In genomic region chr14:33040548-33041140, GRCh38 we compare ENCODE assay signal across 20 cellular contexts.
DNase-seq lines count a peak whose midpoint lies in the region; ATAC-seq, FAIRE-seq and TF ChIP-seq lines count a peak whose summit lies in the region.
"Had no signal": no experiment of that assay in that cellular context is flagged by ENCODE, and none has a peak within 500 bp of the region (broad histone marks: within the 10 kb centered on the region; RNA-seq: fewer than 3 reads in every experiment).

No MANE protein-coding gene starts in this region.

- no peaks in the 10 kb centered on the region for H3K4me1 Mint-ChIP-seq in astrocyte (ENCODE audit: low read depth, unreplicated experiment)
- H3K4me1 Mint-ChIP-seq: CD14-positive monocyte had no signal

- H3K4me1 ChIP-seq in astrocyte (ENCODE audit: insufficient read depth, low read length) (no peaks in the 10 kb centered on the region), right cardiac atrium (ENCODE audit: control insufficient read depth, insufficient read depth, low read length) (no peaks in the 10 kb centered on the region)
- H3K4me1 ChIP-seq: SJCRH30 had no signal

- H3K36me3 Mint-ChIP-seq in astrocyte (ENCODE audit: low read depth, unreplicated experiment): no peaks in the 10 kb centered on the region
- H3K36me3 Mint-ChIP-seq: CD14-positive monocyte had no signal

- H3K27me3 Mint-ChIP-seq in astrocyte (ENCODE audit: low read depth, unreplicated experiment): no peaks in the 10 kb centered on the region

- no peak overlapping the region for H3K4me2 ChIP-seq in astrocyte (ENCODE audit: low read length)

- H3K27ac ChIP-seq in astrocyte (ENCODE audit: low read depth, low read length) (no peak overlapping the region), right cardiac atrium (ENCODE audit: low read length) (no peak overlapping the region)
- H3K27ac ChIP-seq: SJCRH30 had no signal

- H3K9ac ChIP-seq in astrocyte (ENCODE audit: low read length): no peak overlapping the region

- no peak overlapping the region for H3K4me3 Mint-ChIP-seq in astrocyte (ENCODE audit: unreplicated experiment)
- H3K4me3 Mint-ChIP-seq: CD14-positive monocyte; HFFc6; T-helper 2 cell treated with Interferon-gamma antibody and Interleukin-4, amounts not matched to agents 5 μg/mL and 100 μg/mL, for 36 hours had no signal

- no peak overlapping the region for H3K27ac Mint-ChIP-seq in astrocyte (ENCODE audit: unreplicated experiment)
- H3K27ac Mint-ChIP-seq: CD14-positive monocyte; HFFc6; T-helper 2 cell treated with Interferon-gamma antibody and Interleukin-4, amounts not matched to agents 5 μg/mL and 100 μg/mL, for 36 hours had no signal

- H3K27me3 ChIP-seq in astrocyte (ENCODE audit: insufficient read depth, low read length): no peaks in the 10 kb centered on the region
- no peaks in the 10 kb centered on the region for H3K27me3 ChIP-seq in right cardiac atrium (ENCODE audit: control insufficient read depth, insufficient read depth)
- H3K27me3 ChIP-seq: SJCRH30 had no signal

- no peaks in the 10 kb centered on the region for H3K36me3 ChIP-seq in astrocyte (ENCODE audit: insufficient read depth, low read length)
- H3K36me3 ChIP-seq: SJCRH30 had no signal

- 92% methylated on average over 3 of the region's 3 CpGs for WGBS in right cardiac atrium

- no peak overlapping the region for H2AFZ ChIP-seq in astrocyte (ENCODE audit: low read depth, low read length)

- ATAC-seq in GM19023 (IDR thresholded peaks at IDR 0.05; ENCODE audit: unreplicated experiment) (peak; percentile 66), HG03432 (IDR thresholded peaks at IDR 0.05; ENCODE audit: unreplicated experiment) (peak; percentile 58), right cardiac atrium (no peak)

- no peak for FAIRE-seq in astrocyte (lab: Jason Lieb, UNC)
- FAIRE-seq: H54 had no signal

- TF ChIP-seq CTCF in GM12864 (IDR thresholded peaks at IDR 0.05; ENCODE audit: low read depth, low read length, missing control alignments) (no peak), astrocyte (IDR thresholded peaks at IDR 0.05; ENCODE audit: insufficient read depth, low read depth, low read length) (no peak), GM10266 (IDR thresholded peaks at IDR 0.05; ENCODE audit: control insufficient read depth, insufficient read depth, low read depth, missing control alignments) (no peak)

- peaks cover 4% of the 10 kb centered on the region for H3K9me3 Mint-ChIP-seq in astrocyte (ENCODE audit: unreplicated experiment)
- H3K9me3 Mint-ChIP-seq: HFFc6 had no signal

- intact Hi-C loops in right cardiac atrium (cut with DNase I): no loop called here

- H4K20me1 ChIP-seq in astrocyte (ENCODE audit: insufficient read depth, low read length): no peaks in the 10 kb centered on the region

- no peaks in the 10 kb centered on the region for H3K79me2 ChIP-seq in astrocyte (ENCODE audit: insufficient read depth, low read length)

- H3K9me3 ChIP-seq in astrocyte (ENCODE audit: insufficient read depth, low read depth, low read length) (peaks cover 3% of the 10 kb centered on the region), right cardiac atrium (ENCODE audit: control insufficient read depth, low read length) (no peaks in the 10 kb centered on the region)

- peak; percentile 54 for DNase-seq in GM12864 (ENCODE audit: low read depth)
- peak; percentile 33 for DNase-seq in astrocyte (ENCODE audit: low read depth)
- no peak for DNase-seq in DMS53 (lab: John Stamatoyannopoulos, UW)
- no peak for DNase-seq in RPMI8226
- DNase-seq in GM10266 (ENCODE audit: extremely low spot score): no peak
- no peak for DNase-seq in right cardiac atrium
- DNase-seq: AML-193, DMS 273 treated with DMSO at 0.1 percent for 48 hours, HFFc6, KBM-7, NCI-H1092, NCI-H146, NCI-H2081, NCI-H510A treated with DMSO at 0.1 percent for 48 hours, SJCRH30 had no signal

- no peak overlapping the region for H3K4me3 ChIP-seq in GM12864 (ENCODE audit: low read depth, low read length)
- H3K4me3 ChIP-seq in astrocyte (ENCODE audit: insufficient read depth, low read depth, low read length): no peak overlapping the region
- H3K4me3 ChIP-seq in right cardiac atrium (ENCODE audit: low read length): no peak overlapping the region
- H3K4me3 ChIP-seq: SJCRH30 had no signal

Comparison
In these comparisons a context has a peak if more than half of its experiments do, and no peak if none do; other contexts are left out.
1. DNase-seq: peak in GM12864 (single experiment) and astrocyte (single experiment); none in DMS53 (single experiment), RPMI8226 (single experiment), GM10266 (single experiment) and right cardiac atrium (0 of 3).
2. ATAC-seq: peak in GM19023 (single experiment) and HG03432 (single experiment); none in right cardiac atrium (0 of 2).